Comparison of ENCODE assay signal across 22 cellular contexts in the genomic region with DNA sequence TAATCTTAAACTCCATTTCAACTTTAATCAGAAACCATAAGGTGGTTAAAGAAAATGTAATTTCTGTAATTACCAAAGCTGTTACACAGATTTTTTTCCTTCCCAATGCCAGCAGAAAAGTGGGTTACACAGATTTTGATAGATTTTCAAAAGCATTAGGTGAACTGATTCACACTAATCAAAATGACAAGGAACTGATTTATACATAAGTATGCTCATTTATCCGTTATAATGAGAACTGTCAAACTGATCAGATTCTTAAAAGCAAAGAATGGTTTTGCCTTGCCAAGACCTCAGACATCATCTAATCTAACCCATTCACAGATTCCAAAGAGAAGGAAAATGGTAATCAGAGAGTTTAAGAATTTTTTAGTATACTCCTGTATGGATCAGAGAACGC. TPM values are rescaled to one million over a fixed set of nuclear protein-coding genes. Genes with fewer than 3 reads are reported as not detected.
DNase-seq lines count a peak whose midpoint lies in the region; FAIRE-seq and TF ChIP-seq lines count a peak whose summit lies in the region.
"Had no signal": no experiment of that assay in that cellular context is flagged by ENCODE, and none has a peak within 500 bp of the region (broad histone marks: within the 10 kb centered on the region; RNA-seq: fewer than 3 reads in every experiment).

No MANE protein-coding gene starts in this region.

- BruUV-seq in PC-9 (replicated peaks; lab: Mats Ljungman, UMichigan), result no TSS peak

- peaks cover 95% of the 10 kb centered on the region for H3K79me2 ChIP-seq in PC-9 (ENCODE audit: low read depth)

- H3K4me2 ChIP-seq in PC-9, result peak overlapping the region; percentile 85

- no peaks in the 10 kb centered on the region for H3K9me3 ChIP-seq in PC-9 (ENCODE audit: insufficient read depth, low read depth)
- H3K9me3 ChIP-seq: breast epithelium, sigmoid colon, uterus had no signal

- intact Hi-C loops in PC-9 (cut with micrococcal nuclease; ENCODE audit: unreplicated experiment), result no loop called here

- H3K27me3 Mint-ChIP-seq in chondrocyte (ENCODE audit: low read depth) (no peaks in the 10 kb centered on the region), nephron (ENCODE audit: low read depth) (no peaks in the 10 kb centered on the region)
- H3K27me3 Mint-ChIP-seq: B cell had no signal

- POLR2A ChIA-PET in PC-9 (lab: Charles Lee; ENCODE audit: unreplicated experiment), result interaction anchor here (0.7 kb wide), 1 partner anchor 478 kb away, joined by 5 read pairs; no protein-coding TSS in a partner anchor

- H3K4me3 Mint-ChIP-seq in chondrocyte (ENCODE audit: unreplicated experiment), result peak overlapping the region; percentile 18
- peak overlapping the region in 2 of 3 experiments; percentile 42 to 61 for H3K4me3 Mint-ChIP-seq in nephron
- H3K4me3 Mint-ChIP-seq: B cell, immature natural killer cell, natural killer cell, WTC11 had no signal

- peaks cover 41% of the 10 kb centered on the region for H3K36me3 ChIP-seq in PC-9 (ENCODE audit: low read depth)
- H3K36me3 ChIP-seq: breast epithelium, uterus had no signal

- H3K9me3 Mint-ChIP-seq in chondrocyte (ENCODE audit: low read depth), result no peaks in the 10 kb centered on the region
- H3K9me3 Mint-ChIP-seq in nephron, result no peaks in the 10 kb centered on the region
- H3K9me3 Mint-ChIP-seq: activated T-helper 2 cell treated with anti-CD3 and anti-CD28 coated beads, Interferon-gamma antibody, Interleukin-2, Interleukin-4, amounts not matched to agents 10 μg/mL and 5 μg/mL and 100 μg/mL, durations not matched to agents 14 hours and 24 hours and 36 hours; immature natural killer cell; natural killer cell; WTC11 had no signal

- CTCF ChIA-PET in PC-9 (lab: Charles Lee), result interaction anchor here (0.6 kb wide), 1 partner anchor 285 kb away, joined by 3 read pairs; no protein-coding TSS in a partner anchor

- H3K4me1 ChIP-seq in PC-9 (replicated peaks; ENCODE audit: insufficient read depth), result peaks cover 45% of the 10 kb centered on the region
- H3K4me1 ChIP-seq: breast epithelium, uterus had no signal

- H3K27me3 ChIP-seq in PC-9 (ENCODE audit: insufficient read depth, low read depth), result no peaks in the 10 kb centered on the region
- H3K27me3 ChIP-seq: breast epithelium, sigmoid colon, uterus had no signal

- peak overlapping the region; percentile 56 for H3K27ac ChIP-seq in PC-9
- H3K27ac ChIP-seq: breast epithelium, coronary artery, HL-60, sigmoid colon had no signal

- H3K9me2 ChIP-seq in PC-9 (ENCODE audit: insufficient read depth), result no peaks in the 10 kb centered on the region

- TF ChIP-seq CTCF in PC-9 (conservative IDR thresholded peaks at IDR 0.05) (no peak), chondrocyte (IDR thresholded peaks at IDR 0.05) (no peak), nephron (IDR thresholded peaks at IDR 0.05; ENCODE audit: unreplicated experiment in 3 of 3) (no peak)

- peak overlapping the region; percentile 94 for H3K27ac Mint-ChIP-seq in chondrocyte (ENCODE audit: unreplicated experiment)
- peak overlapping the region; percentile 77 to 89 (median 82) for H3K27ac Mint-ChIP-seq in nephron
- H3K27ac Mint-ChIP-seq: activated T-helper 2 cell treated with anti-CD3 and anti-CD28 coated beads, Interferon-gamma antibody, Interleukin-2, Interleukin-4, amounts not matched to agents 10 μg/mL and 5 μg/mL and 100 μg/mL, durations not matched to agents 14 hours and 24 hours and 36 hours; B cell; immature natural killer cell; natural killer cell had no signal

- peaks cover 9% of the 10 kb centered on the region for H4K20me1 ChIP-seq in PC-9 (ENCODE audit: insufficient read depth)

- H3K36me3 Mint-ChIP-seq in chondrocyte (ENCODE audit: low read depth) (peaks cover 3% of the 10 kb centered on the region), nephron (ENCODE audit: low read depth) (peaks cover 17% of the 10 kb centered on the region)
- H3K36me3 Mint-ChIP-seq: immature natural killer cell, natural killer cell had no signal

- H3F3A ChIP-seq in PC-9 (ENCODE audit: insufficient read depth, low read depth), result peaks cover 57% of the 10 kb centered on the region

- peak overlapping the region; percentile 1; the same call in 1 of the 2 replicates for H3K4me3 ChIP-seq in PC-9
- H3K4me3 ChIP-seq: breast epithelium, sigmoid colon, uterus had no signal

- DNase-seq in PC-9, result no peak
- no peak for DNase-seq in chondrocyte (ENCODE audit: low spot score)
- DNase-seq in urothelium cell line (ENCODE audit: low spot score), result no peak
- no peak for DNase-seq in NCI-H82 treated with DMSO at 0.1 percent for 48 hours (lab: John Stamatoyannopoulos, UW; ENCODE audit: unreplicated experiment)
- DNase-seq in activated gamma-delta T cell treated with Interleukin-2 at 50 U/mL for 16 hours, result no peak
- DNase-seq in foreskin melanocyte, result no peak
- DNase-seq: immature natural killer cell, natural killer cell, NCI-H1436 treated with DMSO at 0.1 percent for 48 hours, NCI-H2171, NCI-H524, RPMI8226, sigmoid colon, T1000, uterus had no signal

- FAIRE-seq in urothelium cell line (lab: Jason Lieb, UNC), result no peak

- no peak overlapping the region for H2AFZ ChIP-seq in PC-9

- H3K4me1 Mint-ChIP-seq in chondrocyte (ENCODE audit: low read depth) (peaks cover 48% of the 10 kb centered on the region), nephron (peaks cover 38% of the 10 kb centered on the region)

RNA-seq across cellular contexts. Expression of gene UGDH, which starts 5.2 kb away (rescaled TPM):
- total RNA-seq in PC-9 (2021) (88.6 and 98.5 TPM in 2 replicates), chondrocyte (151 to 207 TPM (median 156 TPM) in 3 replicates)
